ENCODE assay signal across 1 cellular context in the genomic region with DNA sequence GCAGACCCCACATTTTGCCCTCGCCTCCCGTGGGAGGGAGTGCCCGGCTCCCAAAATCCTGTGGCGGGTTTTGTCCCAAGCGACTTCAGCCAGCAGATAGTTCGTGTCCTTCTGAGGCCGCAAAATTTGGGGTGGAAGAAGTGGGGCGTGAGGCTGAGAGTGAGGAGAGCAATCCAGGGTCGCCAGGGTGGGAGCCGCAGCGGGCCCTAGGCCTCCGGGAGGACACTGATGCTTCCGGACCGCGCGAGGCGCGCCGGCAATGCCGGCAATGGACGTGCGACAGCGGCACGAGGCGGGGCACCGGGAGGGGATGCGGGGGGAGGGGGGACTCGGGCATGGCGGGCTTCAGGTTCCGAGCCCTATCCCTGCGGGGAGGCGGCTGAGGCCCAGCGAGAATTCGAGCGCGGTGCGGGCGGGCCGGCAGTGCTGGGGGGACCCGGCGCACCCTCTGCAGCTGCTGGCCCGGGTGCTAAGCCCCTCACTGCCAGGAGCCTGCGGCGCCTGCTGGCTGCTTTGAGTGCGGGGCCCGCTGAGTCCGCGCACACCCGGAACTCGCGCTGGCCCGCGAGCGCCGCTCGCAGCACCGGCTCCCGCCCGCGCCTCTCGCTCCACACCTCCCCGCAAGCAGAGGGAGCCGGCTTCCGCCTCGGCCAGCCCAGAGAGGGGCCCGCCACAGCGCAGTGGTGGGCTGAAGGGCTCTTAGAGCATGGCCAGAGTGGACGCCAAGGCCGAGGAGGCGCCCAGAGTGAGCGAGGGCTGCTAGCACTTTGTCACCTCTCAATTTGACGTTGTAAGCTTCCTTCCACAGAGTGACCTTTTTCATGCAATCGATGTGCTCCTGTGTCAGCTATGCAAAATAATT.
TF ChIP-seq lines count a peak whose summit lies in the region.

No MANE protein-coding gene starts in this region.

TF ChIP-seq in K562, 482 proteins besides CTCF, POLR2A, EP300 and RAD21 (continued from another document and continues in another):
- TF ChIP-seq, protein P1, sequence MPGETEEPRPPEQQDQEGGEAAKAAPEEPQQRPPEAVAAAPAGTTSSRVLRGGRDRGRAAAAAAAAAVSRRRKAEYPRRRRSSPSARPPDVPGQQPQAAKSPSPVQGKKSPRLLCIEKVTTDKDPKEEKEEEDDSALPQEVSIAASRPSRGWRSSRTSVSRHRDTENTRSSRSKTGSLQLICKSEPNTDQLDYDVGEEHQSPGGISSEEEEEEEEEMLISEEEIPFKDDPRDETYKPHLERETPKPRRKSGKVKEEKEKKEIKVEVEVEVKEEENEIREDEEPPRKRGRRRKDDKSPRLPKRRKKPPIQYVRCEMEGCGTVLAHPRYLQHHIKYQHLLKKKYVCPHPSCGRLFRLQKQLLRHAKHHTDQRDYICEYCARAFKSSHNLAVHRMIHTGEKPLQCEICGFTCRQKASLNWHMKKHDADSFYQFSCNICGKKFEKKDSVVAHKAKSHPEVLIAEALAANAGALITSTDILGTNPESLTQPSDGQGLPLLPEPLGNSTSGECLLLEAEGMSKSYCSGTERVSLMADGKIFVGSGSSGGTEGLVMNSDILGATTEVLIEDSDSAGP (CRISPR knock-in tag; IDR thresholded peaks at IDR 0.05), result no peak
- TF ChIP-seq STAG1 (CRISPR knock-in tag; IDR thresholded peaks at IDR 0.05; ENCODE audit: borderline replicate concordance), result peak; percentile 85; the same call in 1 of the 2 replicates
- TF ChIP-seq ZNF57 (CRISPR knock-in tag; IDR thresholded peaks at IDR 0.05), result no peak
- TF ChIP-seq HDGF (IDR thresholded peaks at IDR 0.05), result no peak
- TF ChIP-seq, protein P2, sequence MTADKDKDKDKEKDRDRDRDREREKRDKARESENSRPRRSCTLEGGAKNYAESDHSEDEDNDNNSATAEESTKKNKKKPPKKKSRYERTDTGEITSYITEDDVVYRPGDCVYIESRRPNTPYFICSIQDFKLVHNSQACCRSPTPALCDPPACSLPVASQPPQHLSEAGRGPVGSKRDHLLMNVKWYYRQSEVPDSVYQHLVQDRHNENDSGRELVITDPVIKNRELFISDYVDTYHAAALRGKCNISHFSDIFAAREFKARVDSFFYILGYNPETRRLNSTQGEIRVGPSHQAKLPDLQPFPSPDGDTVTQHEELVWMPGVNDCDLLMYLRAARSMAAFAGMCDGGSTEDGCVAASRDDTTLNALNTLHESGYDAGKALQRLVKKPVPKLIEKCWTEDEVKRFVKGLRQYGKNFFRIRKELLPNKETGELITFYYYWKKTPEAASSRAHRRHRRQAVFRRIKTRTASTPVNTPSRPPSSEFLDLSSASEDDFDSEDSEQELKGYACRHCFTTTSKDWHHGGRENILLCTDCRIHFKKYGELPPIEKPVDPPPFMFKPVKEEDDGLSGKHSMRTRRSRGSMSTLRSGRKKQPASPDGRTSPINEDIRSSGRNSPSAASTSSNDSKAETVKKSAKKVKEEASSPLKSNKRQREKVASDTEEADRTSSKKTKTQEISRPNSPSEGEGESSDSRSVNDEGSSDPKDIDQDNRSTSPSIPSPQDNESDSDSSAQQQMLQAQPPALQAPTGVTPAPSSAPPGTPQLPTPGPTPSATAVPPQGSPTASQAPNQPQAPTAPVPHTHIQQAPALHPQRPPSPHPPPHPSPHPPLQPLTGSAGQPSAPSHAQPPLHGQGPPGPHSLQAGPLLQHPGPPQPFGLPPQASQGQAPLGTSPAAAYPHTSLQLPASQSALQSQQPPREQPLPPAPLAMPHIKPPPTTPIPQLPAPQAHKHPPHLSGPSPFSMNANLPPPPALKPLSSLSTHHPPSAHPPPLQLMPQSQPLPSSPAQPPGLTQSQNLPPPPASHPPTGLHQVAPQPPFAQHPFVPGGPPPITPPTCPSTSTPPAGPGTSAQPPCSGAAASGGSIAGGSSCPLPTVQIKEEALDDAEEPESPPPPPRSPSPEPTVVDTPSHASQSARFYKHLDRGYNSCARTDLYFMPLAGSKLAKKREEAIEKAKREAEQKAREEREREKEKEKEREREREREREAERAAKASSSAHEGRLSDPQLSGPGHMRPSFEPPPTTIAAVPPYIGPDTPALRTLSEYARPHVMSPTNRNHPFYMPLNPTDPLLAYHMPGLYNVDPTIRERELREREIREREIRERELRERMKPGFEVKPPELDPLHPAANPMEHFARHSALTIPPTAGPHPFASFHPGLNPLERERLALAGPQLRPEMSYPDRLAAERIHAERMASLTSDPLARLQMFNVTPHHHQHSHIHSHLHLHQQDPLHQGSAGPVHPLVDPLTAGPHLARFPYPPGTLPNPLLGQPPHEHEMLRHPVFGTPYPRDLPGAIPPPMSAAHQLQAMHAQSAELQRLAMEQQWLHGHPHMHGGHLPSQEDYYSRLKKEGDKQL (CRISPR knock-in tag; IDR thresholded peaks at IDR 0.05; ENCODE audit: borderline replicate concordance), result no peak
- TF ChIP-seq NFYB (IDR thresholded peaks at IDR 0.05; ENCODE audit: extremely low read depth, insufficient read length), result no peak
- TF ChIP-seq, protein P3, sequence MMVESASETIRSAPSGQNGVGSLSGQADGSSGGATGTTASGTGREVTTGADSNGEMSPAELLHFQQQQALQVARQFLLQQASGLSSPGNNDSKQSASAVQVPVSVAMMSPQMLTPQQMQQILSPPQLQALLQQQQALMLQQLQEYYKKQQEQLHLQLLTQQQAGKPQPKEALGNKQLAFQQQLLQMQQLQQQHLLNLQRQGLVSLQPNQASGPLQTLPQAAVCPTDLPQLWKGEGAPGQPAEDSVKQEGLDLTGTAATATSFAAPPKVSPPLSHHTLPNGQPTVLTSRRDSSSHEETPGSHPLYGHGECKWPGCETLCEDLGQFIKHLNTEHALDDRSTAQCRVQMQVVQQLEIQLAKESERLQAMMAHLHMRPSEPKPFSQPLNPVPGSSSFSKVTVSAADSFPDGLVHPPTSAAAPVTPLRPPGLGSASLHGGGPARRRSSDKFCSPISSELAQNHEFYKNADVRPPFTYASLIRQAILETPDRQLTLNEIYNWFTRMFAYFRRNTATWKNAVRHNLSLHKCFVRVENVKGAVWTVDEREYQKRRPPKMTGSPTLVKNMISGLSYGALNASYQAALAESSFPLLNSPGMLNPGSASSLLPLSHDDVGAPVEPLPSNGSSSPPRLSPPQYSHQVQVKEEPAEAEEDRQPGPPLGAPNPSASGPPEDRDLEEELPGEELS (CRISPR knock-in tag; IDR thresholded peaks at IDR 0.05; ENCODE audit: borderline replicate concordance), result no peak
- TF ChIP-seq, protein P4, sequence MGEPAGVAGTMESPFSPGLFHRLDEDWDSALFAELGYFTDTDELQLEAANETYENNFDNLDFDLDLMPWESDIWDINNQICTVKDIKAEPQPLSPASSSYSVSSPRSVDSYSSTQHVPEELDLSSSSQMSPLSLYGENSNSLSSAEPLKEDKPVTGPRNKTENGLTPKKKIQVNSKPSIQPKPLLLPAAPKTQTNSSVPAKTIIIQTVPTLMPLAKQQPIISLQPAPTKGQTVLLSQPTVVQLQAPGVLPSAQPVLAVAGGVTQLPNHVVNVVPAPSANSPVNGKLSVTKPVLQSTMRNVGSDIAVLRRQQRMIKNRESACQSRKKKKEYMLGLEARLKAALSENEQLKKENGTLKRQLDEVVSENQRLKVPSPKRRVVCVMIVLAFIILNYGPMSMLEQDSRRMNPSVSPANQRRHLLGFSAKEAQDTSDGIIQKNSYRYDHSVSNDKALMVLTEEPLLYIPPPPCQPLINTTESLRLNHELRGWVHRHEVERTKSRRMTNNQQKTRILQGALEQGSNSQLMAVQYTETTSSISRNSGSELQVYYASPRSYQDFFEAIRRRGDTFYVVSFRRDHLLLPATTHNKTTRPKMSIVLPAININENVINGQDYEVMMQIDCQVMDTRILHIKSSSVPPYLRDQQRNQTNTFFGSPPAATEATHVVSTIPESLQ (CRISPR knock-in tag; IDR thresholded peaks at IDR 0.05), result no peak; the same call in 1 of the 2 replicates
- TF ChIP-seq NELFE (IDR thresholded peaks at IDR 0.05; ENCODE audit: insufficient read depth, insufficient read length), result no peak
- TF ChIP-seq NRF1 (conservative IDR thresholded peaks at IDR 0.05 in 1 of 2, IDR thresholded peaks at IDR 0.05 in 1 of 2), result peak; percentile 76 to 81
- TF ChIP-seq FOXK1 (CRISPR knock-in tag; IDR thresholded peaks at IDR 0.05; ENCODE audit: borderline replicate concordance), result no peak
- TF ChIP-seq SMARCE1 (IDR thresholded peaks at IDR 0.05), result no peak
- TF ChIP-seq, protein P5, sequence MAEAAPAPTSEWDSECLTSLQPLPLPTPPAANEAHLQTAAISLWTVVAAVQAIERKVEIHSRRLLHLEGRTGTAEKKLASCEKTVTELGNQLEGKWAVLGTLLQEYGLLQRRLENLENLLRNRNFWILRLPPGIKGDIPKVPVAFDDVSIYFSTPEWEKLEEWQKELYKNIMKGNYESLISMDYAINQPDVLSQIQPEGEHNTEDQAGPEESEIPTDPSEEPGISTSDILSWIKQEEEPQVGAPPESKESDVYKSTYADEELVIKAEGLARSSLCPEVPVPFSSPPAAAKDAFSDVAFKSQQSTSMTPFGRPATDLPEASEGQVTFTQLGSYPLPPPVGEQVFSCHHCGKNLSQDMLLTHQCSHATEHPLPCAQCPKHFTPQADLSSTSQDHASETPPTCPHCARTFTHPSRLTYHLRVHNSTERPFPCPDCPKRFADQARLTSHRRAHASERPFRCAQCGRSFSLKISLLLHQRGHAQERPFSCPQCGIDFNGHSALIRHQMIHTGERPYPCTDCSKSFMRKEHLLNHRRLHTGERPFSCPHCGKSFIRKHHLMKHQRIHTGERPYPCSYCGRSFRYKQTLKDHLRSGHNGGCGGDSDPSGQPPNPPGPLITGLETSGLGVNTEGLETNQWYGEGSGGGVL (CRISPR knock-in tag; IDR thresholded peaks at IDR 0.05), result no peak
- no peak for TF ChIP-seq ZNF830 (CRISPR knock-in tag; IDR thresholded peaks at IDR 0.05)
- TF ChIP-seq, protein P6, sequence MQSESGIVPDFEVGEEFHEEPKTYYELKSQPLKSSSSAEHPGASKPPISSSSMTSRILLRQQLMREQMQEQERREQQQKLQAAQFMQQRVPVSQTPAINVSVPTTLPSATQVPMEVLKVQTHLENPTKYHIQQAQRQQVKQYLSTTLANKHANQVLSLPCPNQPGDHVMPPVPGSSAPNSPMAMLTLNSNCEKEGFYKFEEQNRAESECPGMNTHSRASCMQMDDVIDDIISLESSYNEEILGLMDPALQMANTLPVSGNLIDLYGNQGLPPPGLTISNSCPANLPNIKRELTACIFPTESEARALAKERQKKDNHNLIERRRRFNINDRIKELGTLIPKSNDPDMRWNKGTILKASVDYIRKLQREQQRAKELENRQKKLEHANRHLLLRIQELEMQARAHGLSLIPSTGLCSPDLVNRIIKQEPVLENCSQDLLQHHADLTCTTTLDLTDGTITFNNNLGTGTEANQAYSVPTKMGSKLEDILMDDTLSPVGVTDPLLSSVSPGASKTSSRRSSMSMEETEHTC (IDR thresholded peaks at IDR 0.05), result peak; percentile 25; the same call in 1 of the 2 replicates
- TF ChIP-seq FOXK2 (conservative IDR thresholded peaks at IDR 0.05 in 1 of 2, IDR thresholded peaks at IDR 0.05 in 1 of 2; ENCODE audit: low read depth in 2 of 2), result no peak
- no peak for TF ChIP-seq MED1 (CRISPR knock-in tag; IDR thresholded peaks at IDR 0.05; ENCODE audit: borderline replicate concordance)
- peak; percentile 73 for TF ChIP-seq MYC (IDR thresholded peaks at IDR 0.05; ENCODE audit: low read depth, low read length)
- no peak for TF ChIP-seq MYC (CRISPR knock-in tag; IDR thresholded peaks at IDR 0.05; ENCODE audit: borderline replicate concordance, low read depth)
- peak; percentile 12; the same call in 1 of the 2 replicates for TF ChIP-seq ERF (CRISPR knock-in tag; IDR thresholded peaks at IDR 0.05)
- TF ChIP-seq, protein P7, sequence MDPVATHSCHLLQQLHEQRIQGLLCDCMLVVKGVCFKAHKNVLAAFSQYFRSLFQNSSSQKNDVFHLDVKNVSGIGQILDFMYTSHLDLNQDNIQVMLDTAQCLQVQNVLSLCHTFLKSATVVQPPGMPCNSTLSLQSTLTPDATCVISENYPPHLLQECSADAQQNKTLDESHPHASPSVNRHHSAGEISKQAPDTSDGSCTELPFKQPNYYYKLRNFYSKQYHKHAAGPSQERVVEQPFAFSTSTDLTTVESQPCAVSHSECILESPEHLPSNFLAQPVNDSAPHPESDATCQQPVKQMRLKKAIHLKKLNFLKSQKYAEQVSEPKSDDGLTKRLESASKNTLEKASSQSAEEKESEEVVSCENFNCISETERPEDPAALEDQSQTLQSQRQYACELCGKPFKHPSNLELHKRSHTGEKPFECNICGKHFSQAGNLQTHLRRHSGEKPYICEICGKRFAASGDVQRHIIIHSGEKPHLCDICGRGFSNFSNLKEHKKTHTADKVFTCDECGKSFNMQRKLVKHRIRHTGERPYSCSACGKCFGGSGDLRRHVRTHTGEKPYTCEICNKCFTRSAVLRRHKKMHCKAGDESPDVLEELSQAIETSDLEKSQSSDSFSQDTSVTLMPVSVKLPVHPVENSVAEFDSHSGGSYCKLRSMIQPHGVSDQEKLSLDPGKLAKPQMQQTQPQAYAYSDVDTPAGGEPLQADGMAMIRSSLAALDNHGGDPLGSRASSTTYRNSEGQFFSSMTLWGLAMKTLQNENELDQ (CRISPR knock-in tag; IDR thresholded peaks at IDR 0.05; ENCODE audit: borderline replicate concordance), result no peak
- TF ChIP-seq, protein P8, sequence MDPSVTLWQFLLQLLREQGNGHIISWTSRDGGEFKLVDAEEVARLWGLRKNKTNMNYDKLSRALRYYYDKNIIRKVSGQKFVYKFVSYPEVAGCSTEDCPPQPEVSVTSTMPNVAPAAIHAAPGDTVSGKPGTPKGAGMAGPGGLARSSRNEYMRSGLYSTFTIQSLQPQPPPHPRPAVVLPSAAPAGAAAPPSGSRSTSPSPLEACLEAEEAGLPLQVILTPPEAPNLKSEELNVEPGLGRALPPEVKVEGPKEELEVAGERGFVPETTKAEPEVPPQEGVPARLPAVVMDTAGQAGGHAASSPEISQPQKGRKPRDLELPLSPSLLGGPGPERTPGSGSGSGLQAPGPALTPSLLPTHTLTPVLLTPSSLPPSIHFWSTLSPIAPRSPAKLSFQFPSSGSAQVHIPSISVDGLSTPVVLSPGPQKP (CRISPR knock-in tag; IDR thresholded peaks at IDR 0.05), result no peak
- no peak for TF ChIP-seq SNIP1 (IDR thresholded peaks at IDR 0.05; ENCODE audit: low read depth)
- no peak for TF ChIP-seq ZNF121 (CRISPR knock-in tag; conservative IDR thresholded peaks at IDR 0.05)
- no peak for TF ChIP-seq MBD2 (IDR thresholded peaks at IDR 0.05; ENCODE audit: borderline replicate concordance, low read depth)
- TF ChIP-seq POLR3A (IDR thresholded peaks at IDR 0.05; ENCODE audit: borderline replicate concordance, extremely low read depth, insufficient read depth, insufficient read length), result no peak
- TF ChIP-seq FOXP1 (CRISPR knock-in tag; IDR thresholded peaks at IDR 0.05), result no peak
